Comparison of ENCODE assay signal across 20 cellular contexts in the genomic region with DNA sequence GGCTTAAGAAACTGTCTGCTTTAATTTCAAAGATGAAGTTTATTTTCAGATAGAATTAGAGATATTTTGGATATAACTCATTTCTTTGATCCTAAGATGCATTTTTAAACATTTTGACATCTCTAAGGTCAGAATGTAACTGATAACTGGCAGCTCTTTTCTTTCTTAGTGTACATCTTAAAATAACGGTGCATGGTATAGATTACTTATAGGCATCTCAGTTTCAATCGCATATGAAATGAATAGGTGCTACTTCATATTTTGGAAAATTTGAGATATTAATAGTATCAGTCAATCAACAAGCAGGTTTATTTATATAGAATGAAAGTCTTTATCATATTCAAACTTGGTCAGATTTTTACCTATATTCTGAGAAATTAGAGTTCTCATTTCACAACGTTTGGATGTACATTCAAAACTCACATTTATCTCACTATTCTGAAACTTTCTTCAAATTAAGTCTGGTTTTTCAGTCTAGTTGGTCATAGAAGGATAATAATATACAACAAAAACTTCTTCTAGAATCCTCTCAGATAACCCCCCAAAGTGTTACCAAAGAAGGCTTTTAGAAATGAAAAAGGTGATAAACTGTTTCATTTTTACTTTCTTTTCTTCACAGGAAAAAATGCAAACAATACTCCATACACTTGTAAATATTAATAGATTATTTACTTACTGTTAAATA.
"Had no signal": no experiment of that assay in that cellular context is flagged by ENCODE, and none has a peak within 500 bp of the region (broad histone marks: within the 10 kb centered on the region; RNA-seq: fewer than 3 reads in every experiment).

No MANE protein-coding gene starts in this region.

- FAIRE-seq: keratinocyte had no signal

- DNase-seq: activated CD4-positive, alpha-beta T cell treated with anti-CD3 and anti-CD28 coated beads for 48 hours; activated CD4-positive, alpha-beta T cell treated with anti-CD3 and anti-CD28 coated beads, Interleukin-2, amount 50 U/mL, for 48 hours; activated CD8-positive, alpha-beta memory T cell treated with anti-CD3 and anti-CD28 coated beads for 24 hours; activated effector memory CD4-positive, alpha-beta T cell treated with anti-CD3 and anti-CD28 coated beads, Interleukin-2, amount 50 U/mL, for 16 hours; activated naive CD4-positive, alpha-beta T cell treated with anti-CD3 and anti-CD28 coated beads, Interleukin-2, amount 10 ng/mL, durations not matched to agents 7 days and 5 days; activated naive CD8-positive, alpha-beta T cell treated with anti-CD3 and anti-CD28 coated beads, Interleukin-2, amount 10 ng/mL, durations not matched to agents 7 days and 5 days; cerebellar nuclear complex; dorsolateral prefrontal cortex; effector memory CD4-positive, alpha-beta T cell; lower lobe of right lung; mesenchymal stem cell; natural killer cell; occipital lobe; stimulated activated CD4-positive, alpha-beta T cell treated with anti-CD3 and anti-CD28 coated beads, Interleukin-2, amount 100 ng/mL, for 24 hours; stimulated activated naive CD4-positive, alpha-beta T cell; tibial artery; upper lobe of right lung had no signal

- ATAC-seq: gastroesophageal sphincter, left lobe of liver, lower lobe of right lung, natural killer cell, upper lobe of right lung had no signal
